ENCODE assay signal across 2 cellular contexts in genomic region chr7:99679032-99679399, GRCh38.
TF ChIP-seq lines count a peak whose summit lies in the region.

No MANE protein-coding gene starts in this region.

TF ChIP-seq in A549, 52 proteins besides CTCF, POLR2A, EP300 and RAD21 (continued from another document):
- peak; percentile 71 for TF ChIP-seq MAX (IDR thresholded peaks at IDR 0.05)

TF ChIP-seq in IMR-90, 13 proteins besides CTCF, POLR2A, EP300 and RAD21 (continued from another document):
- TF ChIP-seq ELK1 (IDR thresholded peaks at IDR 0.05; ENCODE audit: borderline replicate concordance, low read depth, low read length) (no peak), CEBPB (IDR thresholded peaks at IDR 0.05; ENCODE audit: low read depth, low read length) (no peak), MAZ (IDR thresholded peaks at IDR 0.05; ENCODE audit: borderline replicate concordance, low read depth, low read length) (no peak), RCOR1 (IDR thresholded peaks at IDR 0.05; ENCODE audit: insufficient replicate concordance, low read length) (no peak), CHD1 (IDR thresholded peaks at IDR 0.05; ENCODE audit: low read depth, low read length) (no peak), SMC3 (IDR thresholded peaks at IDR 0.05; ENCODE audit: low read depth, low read length) (no peak)
